ENCODE assay signal across 32 cellular contexts in the genomic region with DNA sequence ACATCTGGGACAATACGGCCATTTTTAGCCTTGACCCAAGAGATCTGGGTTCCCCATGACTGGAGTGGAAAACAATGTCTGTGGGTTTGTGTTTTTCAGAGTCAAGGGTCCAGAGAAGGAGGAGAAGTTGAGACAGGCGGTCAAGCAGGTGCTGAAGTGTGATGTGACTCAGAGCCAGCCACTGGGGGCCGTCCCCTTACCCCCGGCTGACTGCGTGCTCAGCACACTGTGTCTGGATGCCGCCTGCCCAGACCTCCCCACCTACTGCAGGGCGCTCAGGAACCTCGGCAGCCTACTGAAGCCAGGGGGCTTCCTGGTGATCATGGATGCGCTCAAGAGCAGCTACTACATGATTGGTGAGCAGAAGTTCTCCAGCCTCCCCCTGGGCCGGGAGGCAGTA. TPM values are rescaled to one million over a fixed set of nuclear protein-coding genes. Genes with fewer than 3 reads are reported as not detected.
"Had no signal": no experiment of that assay in that cellular context is flagged by ENCODE, and none has a peak within 500 bp of the region (broad histone marks: within the 10 kb centered on the region; RNA-seq: fewer than 3 reads in every experiment).

No MANE protein-coding gene starts in this region.

- H3K4me3 ChIP-seq: heart right ventricle, left lung, lung, ovary, testis, upper lobe of left lung, vagina had no signal

- H3K27ac ChIP-seq: heart right ventricle, left lung, ovary, testis, vagina, WERI-Rb-1 had no signal

- DNase-seq: activated CD4-positive, alpha-beta T cell treated with anti-CD3 and anti-CD28 coated beads for 48 hours; activated CD4-positive, alpha-beta T cell treated with anti-CD3 and anti-CD28 coated beads, Interleukin-2, amount 50 U/mL, for 48 hours; activated CD8-positive, alpha-beta memory T cell treated with anti-CD3 and anti-CD28 coated beads, Interleukin-2, amount 50 U/mL, for 48 hours; activated gamma-delta T cell; activated naive CD4-positive, alpha-beta T cell treated with anti-CD3 and anti-CD28 coated beads, Interleukin-2, amount 10 ng/mL, durations not matched to agents 7 days and 5 days; activated naive CD8-positive, alpha-beta T cell treated with anti-CD3 and anti-CD28 coated beads, Interleukin-2, amount 10 ng/mL, durations not matched to agents 7 days and 5 days; activated T-cell treated with anti-CD3 and anti-CD28 coated beads, Interleukin-2, amount 50 U/mL, for 24 hours; amygdala; cerebellar nuclear complex; cortex of kidney; effector memory CD8-positive, alpha-beta T cell; erythroblast; foreskin melanocyte; heart right ventricle; kidney glomerular epithelial cell; left lung; ovary; retina; small intestine; stimulated activated CD4-positive, alpha-beta T cell treated with anti-CD3 and anti-CD28 coated beads, Interleukin-1b, Interleukin-23, amount 100 ng/mL, for 48 hours; stimulated activated CD4-positive, alpha-beta T cell treated with anti-CD3 and anti-CD28 coated beads, Interleukin-4, amount 100 ng/mL, for 4 hours; stimulated activated naive CD4-positive, alpha-beta T cell; T-helper 17 cell; T1000; testis; WERI-Rb-1 had no signal

- H3K4me1 ChIP-seq: testis had no signal

- H3K9me3 ChIP-seq: heart right ventricle, left lung, ovary, testis, upper lobe of left lung, vagina had no signal

- H3K27me3 ChIP-seq: heart right ventricle, left lung, ovary, testis, upper lobe of left lung, vagina had no signal

- ATAC-seq: activated CD4-positive, CD25-positive, alpha-beta regulatory T cell treated with anti-CD3 and anti-CD28 coated beads, Interleukin-2, amount 50 U/mL, for 24 hours; effector memory CD8-positive, alpha-beta T cell; heart right ventricle; left lung; sciatic nerve; T-helper 17 cell had no signal

- H3K36me3 ChIP-seq: ovary, WERI-Rb-1 had no signal

RNA-seq across cellular contexts. Expression of a gene that starts 15.7 kb away (rescaled TPM):
- total RNA-seq: activated CD8-positive, alpha-beta memory T cell treated with anti-CD3 and anti-CD28 coated beads for 36 hours; activated naive CD8-positive, alpha-beta T cell treated with anti-CD3 and anti-CD28 coated beads, Interleukin-2, amount 10 ng/mL, durations not matched to agents 7 days and 5 days; T-helper 17 cell had no signal
